8 cellular contexts compared by ENCODE assay signal in genomic region chr3:157618075-157618760, GRCh38.
DNase-seq lines count a peak whose midpoint lies in the region; ATAC-seq and TF ChIP-seq lines count a peak whose summit lies in the region.

No MANE protein-coding gene starts in this region.

- no peaks in the 10 kb centered on the region for H3K9me3 Mint-ChIP-seq in activated T-helper 17 cell treated with anti-CD3 and anti-CD28 coated beads, Interleukin-2, amount 50 U/mL, for 72 hours

- peak overlapping the region; percentile 46 for H3K27ac Mint-ChIP-seq in activated T-helper 17 cell treated with anti-CD3 and anti-CD28 coated beads, Interleukin-2, amount 50 U/mL, for 72 hours

- H3K27ac ChIP-seq in sigmoid colon: no peak overlapping the region

- TF ChIP-seq CTCF in sigmoid colon (IDR thresholded peaks at IDR 0.05): peak; percentile 36 to 57 (median 54)

- no peak for TF ChIP-seq EP300 in sigmoid colon (IDR thresholded peaks at IDR 0.05)

- no peaks in the 10 kb centered on the region for H3K9me3 ChIP-seq in sigmoid colon

- no peak overlapping the region for H3K4me3 ChIP-seq in sigmoid colon

- ATAC-seq in GM19324 (IDR thresholded peaks at IDR 0.05; ENCODE audit: low FRiP score, unreplicated experiment): peak; percentile 46
- peak; percentile 73 for ATAC-seq in HG03280 (IDR thresholded peaks at IDR 0.05; ENCODE audit: unreplicated experiment)
- ATAC-seq in activated T-helper 17 cell treated with anti-CD3 and anti-CD28 coated beads, Interleukin-2, amount 50 U/mL, for 72 hours (replicated peaks): peak; percentile 86
- ATAC-seq in left ventricle myocardium superior: peak; percentile 47

- TF ChIP-seq POLR2A in sigmoid colon (IDR thresholded peaks at IDR 0.05): no peak

- H3K4me1 ChIP-seq in sigmoid colon: no peaks in the 10 kb centered on the region

- no peaks in the 10 kb centered on the region for H3K27me3 ChIP-seq in sigmoid colon

- H3K36me3 ChIP-seq in sigmoid colon: no peaks in the 10 kb centered on the region

- DNase-seq in DMS 273 treated with DMSO at 0.1 percent for 48 hours (lab: John Stamatoyannopoulos, UW): peak; percentile 54
- peak; percentile 50 for DNase-seq in NCI-H2227 (lab: John Stamatoyannopoulos, UW; ENCODE audit: unreplicated experiment)
- DNase-seq in left ventricle myocardium superior: no peak
- no peak for DNase-seq in sigmoid colon
- DNase-seq in activated gamma-delta T cell (lab: John Stamatoyannopoulos, UW): no peak

- 19 to 24% methylated on average over 6 of the region's 6 CpGs for WGBS in sigmoid colon, 2 donors

- intact Hi-C loops in left ventricle myocardium superior (cut with micrococcal nuclease): loop anchor here (5.0 kb wide), 2 partner anchors 814 to 914 kb away; no protein-coding TSS in a partner anchor
- intact Hi-C loops in sigmoid colon (cut with DNase I): loop anchor here (1.0 to 5.0 kb wide), 2 partner anchors 816 to 914 kb away; no protein-coding TSS in a partner anchor

- no peaks in the 10 kb centered on the region for H3K27me3 Mint-ChIP-seq in activated T-helper 17 cell treated with anti-CD3 and anti-CD28 coated beads, Interleukin-2, amount 50 U/mL, for 72 hours

- H3K4me3 Mint-ChIP-seq in activated T-helper 17 cell treated with anti-CD3 and anti-CD28 coated beads, Interleukin-2, amount 50 U/mL, for 72 hours: no peak overlapping the region

- no peaks in the 10 kb centered on the region for H3K4me1 Mint-ChIP-seq in activated T-helper 17 cell treated with anti-CD3 and anti-CD28 coated beads, Interleukin-2, amount 50 U/mL, for 72 hours

- H3K36me3 Mint-ChIP-seq in activated T-helper 17 cell treated with anti-CD3 and anti-CD28 coated beads, Interleukin-2, amount 50 U/mL, for 72 hours (ENCODE audit: low read depth): no peaks in the 10 kb centered on the region

Comparison
In these comparisons a context has a peak if more than half of its experiments do, and no peak if none do; other contexts are left out.
1. DNase-seq: peak in DMS 273 treated with DMSO at 0.1 percent for 48 hours (single experiment) and NCI-H2227 (single experiment); none in left ventricle myocardium superior (single experiment), sigmoid colon (single experiment) and activated gamma-delta T cell (single experiment).
2. Peak in every context shown above with its lines, with median percentiles within 50 percentile points of each other: ATAC-seq.